ENCODE assay signal across 12 cellular contexts in the genomic region with DNA sequence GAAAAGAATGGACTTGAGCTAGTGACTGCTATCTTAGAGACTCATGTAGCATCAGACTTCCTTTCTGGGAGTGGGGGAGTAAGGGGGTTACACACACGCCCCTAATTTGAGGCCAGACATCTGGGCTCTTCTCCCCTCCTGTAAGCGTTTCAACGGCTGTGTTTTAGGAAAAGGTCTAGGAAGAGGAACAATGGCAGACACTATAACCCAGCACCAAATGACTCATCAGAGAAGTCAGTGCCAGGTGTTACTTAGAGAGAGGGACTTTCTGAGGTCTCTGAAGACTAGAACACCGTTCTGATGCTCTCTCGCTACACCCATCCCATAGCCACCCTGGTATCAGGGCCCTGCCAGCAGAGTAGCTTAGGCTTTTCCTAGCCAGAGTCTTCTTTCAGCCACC.
DNase-seq lines count a peak whose midpoint lies in the region; ATAC-seq lines count a peak whose summit lies in the region.
"Had no signal": no experiment of that assay in that cellular context is flagged by ENCODE, and none has a peak within 500 bp of the region (broad histone marks: within the 10 kb centered on the region; RNA-seq: fewer than 3 reads in every experiment).

No MANE protein-coding gene starts in this region.

- H3K27me3 Mint-ChIP-seq in stimulated activated naive CD8-positive, alpha-beta T cell treated with anti-CD3 and anti-CD28 coated beads, Interleukin-15, amount 100 ng/mL, for 72 hours, result no peaks in the 10 kb centered on the region

- H3K4me1 Mint-ChIP-seq in stimulated activated naive CD8-positive, alpha-beta T cell treated with anti-CD3 and anti-CD28 coated beads, Interleukin-15, amount 100 ng/mL, for 72 hours, result no peaks in the 10 kb centered on the region

- intact Hi-C loops in cardiac septum (cut with DNase I), result no loop called here

- no peak overlapping the region for H3K27ac Mint-ChIP-seq in stimulated activated naive CD8-positive, alpha-beta T cell treated with anti-CD3 and anti-CD28 coated beads, Interleukin-15, amount 100 ng/mL, for 72 hours

- DNase-seq in stimulated activated naive CD8-positive, alpha-beta T cell treated with anti-CD3 and anti-CD28 coated beads, Interleukin-15, amount 100 ng/mL, for 72 hours, result no peak
- no peak for DNase-seq in stimulated activated naive CD8-positive, alpha-beta T cell treated with anti-CD3 and anti-CD28 coated beads, Interleukin-15, Interleukin-2, amounts not matched to agents 100 U/mL and 50 U/mL, for 24 hours
- peak; percentile 78 for DNase-seq in OCI-M1 (lab: John Stamatoyannopoulos, UW)
- DNase-seq in NCI-H1092 treated with DMSO at 0.1 percent for 48 hours (lab: John Stamatoyannopoulos, UW), result no peak
- no peak for DNase-seq in cardiac septum (ENCODE audit: low spot score)
- no peak for DNase-seq in NCI-H748 (lab: John Stamatoyannopoulos, UW; ENCODE audit: unreplicated experiment)
- DNase-seq in AG20443 (ENCODE audit: low spot score), result no peak
- DNase-seq: activated CD4-positive, alpha-beta T cell treated with anti-CD3 and anti-CD28 coated beads for 48 hours; NCI-H526 treated with DMSO at 0.1 percent for 48 hours; small intestine; uterus had no signal

- peak; percentile 35 for ATAC-seq in stimulated activated naive CD8-positive, alpha-beta T cell treated with anti-CD3 and anti-CD28 coated beads, Interleukin-15, amount 100 ng/mL, for 72 hours
- no peak for ATAC-seq in stimulated activated naive CD8-positive, alpha-beta T cell treated with anti-CD3 and anti-CD28 coated beads, Interleukin-15, Interleukin-2, amounts not matched to agents 100 U/mL and 50 U/mL, for 24 hours
- ATAC-seq in HG02981 (IDR thresholded peaks at IDR 0.05; ENCODE audit: unreplicated experiment), result peak; percentile 98

- H3K9me3 Mint-ChIP-seq in stimulated activated naive CD8-positive, alpha-beta T cell treated with anti-CD3 and anti-CD28 coated beads, Interleukin-15, amount 100 ng/mL, for 72 hours, result no peaks in the 10 kb centered on the region

- no peak overlapping the region for H3K4me3 Mint-ChIP-seq in stimulated activated naive CD8-positive, alpha-beta T cell treated with anti-CD3 and anti-CD28 coated beads, Interleukin-15, amount 100 ng/mL, for 72 hours
